ENCODE assay signal across 8 cellular contexts in genomic region chr9:128034821-128035764, GRCh38.
DNase-seq lines count a peak whose midpoint lies in the region; ATAC-seq and TF ChIP-seq lines count a peak whose summit lies in the region.

No MANE protein-coding gene starts in this region.

- no peak overlapping the region for H3K4me3 ChIP-seq in WI38 (ENCODE audit: low read depth, low read length)

- DNase-seq in DMS53 (lab: John Stamatoyannopoulos, UW) = peak; percentile 95
- DNase-seq in NCI-H226 = peak; percentile 69
- DNase-seq in caudate nucleus (lab: John Stamatoyannopoulos, UW) = peak in 56 of 61 donors; percentile 5 to 78 (median 46)
- peak; percentile 69 for DNase-seq in iris pigment epithelial cell (ENCODE audit: low read depth)
- DNase-seq in stimulated activated CD4-positive, alpha-beta T cell treated with anti-CD3 and anti-CD28 coated beads, Interleukin-12 subunit alpha, Interleukin-12 subunit beta, amount 100 ng/mL, for 4 hours = peak; percentile 43

- H3K27ac ChIP-seq in caudate nucleus (ENCODE audit: low read depth, low read length) = no peak overlapping the region

- TF ChIP-seq CTCF in WI38 (IDR thresholded peaks at IDR 0.05; ENCODE audit: low read depth, low read length) = peak; percentile 73

- ATAC-seq in HG02763 (IDR thresholded peaks at IDR 0.05; ENCODE audit: unreplicated experiment) (peak; percentile 39), HG02973 (IDR thresholded peaks at IDR 0.05; ENCODE audit: unreplicated experiment) (no peak)

Comparison
In these comparisons a context has a peak if more than half of its experiments do, and no peak if none do; other contexts are left out.
1. DNase-seq: peak in every context shown above with its lines; median percentile 95 in DMS53; 69 in NCI-H226; 69 in iris pigment epithelial cell; 46 in caudate nucleus; 43 in stimulated activated CD4-positive, alpha-beta T cell treated with anti-CD3 and anti-CD28 coated beads, Interleukin-12 subunit alpha, Interleukin-12 subunit beta, amount 100 ng/mL, for 4 hours.